ENCODE assay signal across 9 cellular contexts in the genomic region with DNA sequence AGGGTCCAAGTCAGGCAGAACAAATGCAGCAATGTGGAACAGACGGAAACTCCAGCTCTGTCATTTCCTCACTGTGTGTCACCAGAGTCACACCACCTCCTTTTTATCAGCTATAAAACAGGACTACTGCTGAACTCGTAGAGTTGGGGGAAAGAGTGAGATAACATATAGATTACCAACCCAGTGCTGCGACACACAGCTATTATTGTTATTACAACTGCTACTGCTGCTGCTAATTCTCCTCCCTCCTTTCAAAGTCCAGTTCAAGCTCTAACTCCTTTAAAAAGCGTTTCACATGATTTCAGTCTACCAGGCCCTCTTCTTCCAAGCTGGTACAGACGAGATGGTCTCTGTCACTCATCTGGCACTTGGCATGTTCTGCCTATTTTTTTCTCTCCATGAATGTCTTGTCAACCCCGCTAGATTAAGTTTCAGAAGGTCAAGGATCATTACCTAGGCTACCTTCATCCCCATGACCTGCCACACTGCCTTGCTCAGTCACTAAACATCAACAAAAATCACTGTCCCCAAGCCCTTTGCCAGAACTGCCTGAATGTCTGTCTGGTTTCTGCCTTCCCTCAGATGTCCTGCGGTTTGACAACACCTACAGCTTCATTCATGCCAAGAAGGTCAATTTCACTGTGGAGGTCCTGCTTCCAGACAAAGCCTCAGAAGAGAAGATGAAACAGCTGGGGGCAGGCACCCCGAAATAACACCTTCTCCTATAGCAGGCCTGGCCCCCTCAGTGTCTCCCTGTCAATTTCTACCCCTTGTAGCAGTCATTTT. TPM values are rescaled to one million over a fixed set of nuclear protein-coding genes. Genes with fewer than 3 reads are reported as not detected.
DNase-seq lines count a peak whose midpoint lies in the region; ATAC-seq and TF ChIP-seq lines count a peak whose summit lies in the region.
"Had no signal": no experiment of that assay in that cellular context is flagged by ENCODE, and none has a peak within 500 bp of the region (broad histone marks: within the 10 kb centered on the region; RNA-seq: fewer than 3 reads in every experiment).

No MANE protein-coding gene starts in this region.

- H3K36me3 Mint-ChIP-seq in CD14-positive monocyte (peaks cover 10 to 25% of the 10 kb centered on the region in 2 donors), nephron (ENCODE audit: low read depth) (peaks cover 9% of the 10 kb centered on the region)

- peak overlapping the region; percentile 87 for H3K4me3 ChIP-seq in OCI-LY3 (ENCODE audit: low read length)
- peak overlapping the region in 22 of 59 donors; percentile 64 to 91 (median 78) for H3K4me3 ChIP-seq in dorsolateral prefrontal cortex

- ATAC-seq in HG02678 (IDR thresholded peaks at IDR 0.05; ENCODE audit: unreplicated experiment) (no peak), GM21528 (IDR thresholded peaks at IDR 0.05; ENCODE audit: low FRiP score, unreplicated experiment) (no peak)

- H3K4me1 Mint-ChIP-seq in CD14-positive monocyte (peaks cover 38% of the 10 kb centered on the region), nephron (peaks cover 50% of the 10 kb centered on the region)

- H3K27me3 ChIP-seq in OCI-LY3 (ENCODE audit: low read depth, low read length) = no peaks in the 10 kb centered on the region
- no peaks in the 10 kb centered on the region for H3K27me3 ChIP-seq in dorsolateral prefrontal cortex

- no peak for TF ChIP-seq CTCF in CD14-positive monocyte (IDR thresholded peaks at IDR 0.05)
- no peak for TF ChIP-seq CTCF in OCI-LY3 (IDR thresholded peaks at IDR 0.05; ENCODE audit: low read depth, low read length)
- no peak for TF ChIP-seq CTCF in dorsolateral prefrontal cortex (IDR thresholded peaks at IDR 0.05 in 54 of 56, conservative IDR thresholded peaks at IDR 0.05 in 2 of 56; ENCODE audit: low read depth in 1 of 56, partially characterized antibody in 56 of 56)
- TF ChIP-seq CTCF in nephron (IDR thresholded peaks at IDR 0.05; ENCODE audit: unreplicated experiment in 3 of 3) = no peak

- peaks cover 0 to 2% (median 0%) of the 10 kb centered on the region in 3 donors for H3K27me3 Mint-ChIP-seq in CD14-positive monocyte (ENCODE audit: low read depth in 3 of 3)
- H3K27me3 Mint-ChIP-seq in nephron (ENCODE audit: low read depth) = no peaks in the 10 kb centered on the region

- peaks cover 40% of the 10 kb centered on the region for H3K79me2 ChIP-seq in OCI-LY3 (ENCODE audit: low read length)

- H4K20me1 ChIP-seq in OCI-LY3 (ENCODE audit: insufficient read depth, low read length) = 0 out of 2 replicates have a peak, but pooled peaks cover 3% of the 10 kb centered on the region

- H3K9ac ChIP-seq in OCI-LY3 (ENCODE audit: low read length) = peak overlapping the region; percentile 94; the same call in 1 of the 2 replicates

- H3K27ac Mint-ChIP-seq in CD14-positive monocyte = peak overlapping the region in 4 of 7 donors; percentile 1 to 98 (median 73)
- H3K27ac Mint-ChIP-seq in nephron = peak overlapping the region; percentile 98 to 100 (median 99)

- peak overlapping the region; percentile 97 for H3K4me2 ChIP-seq in OCI-LY3 (ENCODE audit: low read length)

- H3K9me3 Mint-ChIP-seq in CD14-positive monocyte (peaks cover 0 to 2% (median 0%) of the 10 kb centered on the region in 7 donors), nephron (no peaks in the 10 kb centered on the region)

- peaks cover 24% of the 10 kb centered on the region for H3K4me1 ChIP-seq in OCI-LY3 (ENCODE audit: low read length)

- no peak for DNase-seq in CD14-positive monocyte (ENCODE audit: low spot score)
- DNase-seq in dorsolateral prefrontal cortex = no peak
- no peak for DNase-seq in NCI-H2029 treated with DMSO at 0.1 percent for 48 hours (lab: John Stamatoyannopoulos, UW)
- DNase-seq in SW 1271 (lab: John Stamatoyannopoulos, UW) = no peak
- DNase-seq: effector CD8-positive, alpha-beta T cell had no signal

- intact Hi-C loops in CD14-positive monocyte (cut with micrococcal nuclease) = loop anchor here in 1 of 2 donors (5.0 to 10.0 kb wide), 2 partner anchors 135 to 537 kb away; a partner anchor contains a TSS
- intact Hi-C loops in dorsolateral prefrontal cortex (cut with DNase I) = loop anchor here (2.0 to 10.0 kb wide), 3 partner anchors 23 to 1157 kb away; a partner anchor contains a TSS

- H3K9me3 ChIP-seq in OCI-LY3 (ENCODE audit: insufficient read depth, low read length) = no peaks in the 10 kb centered on the region

- H2AFZ ChIP-seq in OCI-LY3 (ENCODE audit: low read depth, low read length) = no peak overlapping the region

- peaks cover 45% of the 10 kb centered on the region for H3K36me3 ChIP-seq in OCI-LY3 (replicated peaks; ENCODE audit: low read depth, low read length)

- H3K27ac ChIP-seq in OCI-LY3 (ENCODE audit: low read length) (no peak overlapping the region), dorsolateral prefrontal cortex (peak overlapping the region; percentile 45 to 100 (median 98))

- H3K4me3 Mint-ChIP-seq in CD14-positive monocyte = no peak overlapping the region
- peak overlapping the region; percentile 93 to 95 (median 94) for H3K4me3 Mint-ChIP-seq in nephron

RNA-seq across cellular contexts. Expression of a gene that starts 3.7 kb away (rescaled TPM):
- 10 to 100 TPM in 1 of 2 donors, 1 to 10 TPM in 1; 7.5 to 14.2 TPM for polyA plus RNA-seq in CD14-positive monocyte
- 10 to 100 TPM in 3 of 120 experiments, 1 to 10 TPM in 117; 1.3 to 14.2 (median 4.0) TPM for total RNA-seq in dorsolateral prefrontal cortex

RNA-seq across cellular contexts. Expression of a gene that starts 25.1 kb away (rescaled TPM):
- under 1 TPM in 1 of 2 donors, not detected in 1; 0.03 TPM for polyA plus RNA-seq in CD14-positive monocyte
- 100 to 1,000 TPM in 7 of 120 experiments, 10 to 100 TPM in 113; 48.9 to 142 (median 72.0) TPM for total RNA-seq in dorsolateral prefrontal cortex

RNA-seq across cellular contexts. Expression of a gene that starts 34.7 kb away (rescaled TPM):
- under 1 TPM; 0.26 to 0.42 TPM for polyA plus RNA-seq in CD14-positive monocyte
- 10 to 100 TPM; 18.9 to 55.4 (median 34.4) TPM for total RNA-seq in dorsolateral prefrontal cortex

RNA-seq across cellular contexts. Expression of a gene that starts 49.9 kb away (rescaled TPM):
- polyA plus RNA-seq in CD14-positive monocyte = not detected
- under 1 TPM in 3 of 120 experiments, not detected in 117; 0.22 to 0.66 (median 0.25) TPM for total RNA-seq in dorsolateral prefrontal cortex

Comparison
In these comparisons a context has a peak if more than half of its experiments do, and no peak if none do; other contexts are left out.
1. H3K4me3 Mint-ChIP-seq: peak in nephron (3 of 3); none in CD14-positive monocyte (0 of 2).